ENCODE assay signal across 16 cellular contexts in the genomic region with DNA sequence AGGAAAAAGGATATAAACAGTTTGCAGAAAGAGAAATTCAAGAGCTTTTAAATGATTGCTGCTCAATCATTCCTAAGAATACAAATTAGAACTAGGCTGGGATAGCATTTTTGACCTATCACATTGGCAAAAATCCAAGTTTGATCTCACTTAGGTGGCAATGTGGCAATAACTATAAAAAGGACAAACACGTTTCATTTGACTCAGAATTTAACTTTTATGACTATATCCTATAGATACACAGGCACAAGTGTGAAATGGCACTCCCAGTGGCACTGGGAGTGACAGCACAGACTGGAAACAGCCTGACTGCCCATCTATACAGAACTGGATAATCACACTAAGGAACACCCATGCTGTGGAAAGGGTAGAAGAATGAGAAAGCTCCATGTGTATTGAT. TPM values are rescaled to one million over a fixed set of nuclear protein-coding genes. Genes with fewer than 3 reads are reported as not detected.
DNase-seq lines count a peak whose midpoint lies in the region; ATAC-seq and TF ChIP-seq lines count a peak whose summit lies in the region.
"Had no signal": no experiment of that assay in that cellular context is flagged by ENCODE, and none has a peak within 500 bp of the region (broad histone marks: within the 10 kb centered on the region; RNA-seq: fewer than 3 reads in every experiment).

No MANE protein-coding gene starts in this region.

- H3T11ph ChIP-seq in H9 (ENCODE audit: low read length) = no peak overlapping the region

- H2AFZ ChIP-seq in H9 (ENCODE audit: low read length) (no peak overlapping the region), SK-N-SH (ENCODE audit: low read depth) (no peak overlapping the region)

- no peak overlapping the region for H4K5ac ChIP-seq in H9 (ENCODE audit: insufficient read length, low read depth, low read length)

- no peaks in the 10 kb centered on the region for H3K27me3 ChIP-seq in BE2C
- no peaks in the 10 kb centered on the region for H3K27me3 ChIP-seq in H9 (ENCODE audit: insufficient read depth, low read length)
- no peaks in the 10 kb centered on the region for H3K27me3 ChIP-seq in endodermal cell (ENCODE audit: control insufficient read depth, insufficient read depth, low read length, poor library complexity, severe bottlenecking)
- H3K27me3 ChIP-seq in SK-N-SH (ENCODE audit: insufficient read depth) = no peaks in the 10 kb centered on the region
- H3K27me3 ChIP-seq: Peyer's patch had no signal

- intact Hi-C loops in activated CD8-positive, alpha-beta T cell treated with anti-CD3 and anti-CD28 coated beads for 36 hours (cut with micrococcal nuclease) = no loop called here

- H3K23ac ChIP-seq in H9 (ENCODE audit: insufficient read length, low read depth, low read length) = no peak overlapping the region

- peaks cover 3% of the 10 kb centered on the region for H3K79me2 ChIP-seq in H9 (ENCODE audit: insufficient read depth, low read length)
- H3K79me2 ChIP-seq in SK-N-SH (ENCODE audit: insufficient read depth) = peaks cover 29% of the 10 kb centered on the region; the same call in 1 of the 2 replicates

- H3K27ac ChIP-seq in H9 (ENCODE audit: insufficient read length, low read depth, low read length) (no peak overlapping the region), endodermal cell (ENCODE audit: low read depth, low read length) (no peak overlapping the region), SK-N-SH (ENCODE audit: low read depth in 2 of 2, low read length in 1 of 2) (no peak overlapping the region)
- H3K27ac ChIP-seq: Peyer's patch had no signal

- H2BK12ac ChIP-seq in H9 (ENCODE audit: insufficient read length, low read depth, low read length) = no peak overlapping the region

- H4K91ac ChIP-seq in H9 (ENCODE audit: insufficient read length, low read depth, low read length) = no peak overlapping the region

- no peak overlapping the region for H3K56ac ChIP-seq in H9 (ENCODE audit: insufficient read length, low read depth, low read length)

- H3F3A ChIP-seq in SK-N-SH (replicated peaks; ENCODE audit: insufficient read depth) = no peaks in the 10 kb centered on the region

- H3K9me3 Mint-ChIP-seq in H9 (no peaks in the 10 kb centered on the region), endodermal cell (no peaks in the 10 kb centered on the region)
- H3K9me3 Mint-ChIP-seq in activated CD8-positive, alpha-beta T cell treated with anti-CD3 and anti-CD28 coated beads for 36 hours = peaks cover 13% of the 10 kb centered on the region

- no peak for ATAC-seq in activated CD8-positive, alpha-beta T cell treated with anti-CD3 and anti-CD28 coated beads for 36 hours
- ATAC-seq: stimulated activated naive B cell treated with anti-CD40 and anti-IgM and Interleukin-4, amounts not matched to agents 10 μg/mL and 1 μg/mL and 100 μg/mL, for 72 hours had no signal

- H3K4me3 ChIP-seq in BE2C (ENCODE audit: low read depth, low read length) = no peak overlapping the region
- H3K4me3 ChIP-seq in endodermal cell (ENCODE audit: low read length) = no peak overlapping the region
- no peak overlapping the region for H3K4me3 ChIP-seq in SK-N-SH (ENCODE audit: low read depth in 2 of 2, low read length in 1 of 2)
- H3K4me3 ChIP-seq: Peyer's patch had no signal

- TF ChIP-seq RAD21 in SK-N-SH (IDR thresholded peaks at IDR 0.05; ENCODE audit: low read length) = no peak

- H2BK120ac ChIP-seq in H9 (ENCODE audit: low read depth, low read length, poor library complexity, severe bottlenecking) = no peak overlapping the region

- no peak overlapping the region for H2BK15ac ChIP-seq in H9 (ENCODE audit: low read depth, low read length)

- DNase-seq in BE2C (no peak), H9 (no peak), RKO (ENCODE audit: low spot score) (peak; percentile 57), endodermal cell (no peak), SK-N-SH (no peak), cerebellar cortex (ENCODE audit: low spot score) (no peak), NCI-H2081 treated with DMSO at 0.1 percent for 48 hours (lab: John Stamatoyannopoulos, UW) (no peak)
- no peak for DNase-seq in activated CD8-positive, alpha-beta T cell treated with anti-CD3 and anti-CD28 coated beads for 36 hours
- DNase-seq: activated T-cell treated with anti-CD3 and anti-CD28 coated beads for 4 hours; DMS 273 treated with DMSO at 0.1 percent for 48 hours; mesendoderm; NCI-H1694; NCI-H526; Peyer's patch; stimulated activated naive B cell treated with anti-CD40 and anti-IgM and Interleukin-4, amounts not matched to agents 10 μg/mL and 1 μg/mL and 100 μg/mL, for 72 hours had no signal

- no peak overlapping the region for H2BK5ac ChIP-seq in H9 (ENCODE audit: insufficient read length, low read length)

- no CpG with 5 or more reads among the region's 1 CpG for WGBS in H9 (ENCODE audit: extremely low coverage, insufficient read length, low lambda C conversion rate)
- WGBS in endodermal cell (ENCODE audit: insufficient coverage in 1 of 2, insufficient read length in 1 of 2), 2 experiments = 100% methylated on average over 1 of the region's 1 CpG; no CpG with 5 or more reads in 1 of the 2 experiments
- WGBS in SK-N-SH (ENCODE audit: low lambda C conversion rate) = 94% methylated on average over 1 of the region's 1 CpG

- H3K18ac ChIP-seq in H9 (ENCODE audit: insufficient read length, low read depth, low read length) = no peak overlapping the region

- no peak overlapping the region for H3K4ac ChIP-seq in H9 (ENCODE audit: low read depth, low read length)

- TF ChIP-seq EP300 in SK-N-SH (IDR thresholded peaks at IDR 0.05; ENCODE audit: borderline replicate concordance in 1 of 2, low read depth in 1 of 2, low read length in 1 of 2) = no peak

- H3K4me1 Mint-ChIP-seq in H9 = 0 out of 4 replicates have a peak, but pooled peaks cover 0 to 4% of the 10 kb centered on the region in 2 experiments
- H3K4me1 Mint-ChIP-seq in endodermal cell = no peaks in the 10 kb centered on the region
- peaks cover 8% of the 10 kb centered on the region for H3K4me1 Mint-ChIP-seq in activated CD8-positive, alpha-beta T cell treated with anti-CD3 and anti-CD28 coated beads for 36 hours (ENCODE audit: low read depth)

- POLR2A ChIA-PET in activated CD8-positive, alpha-beta T cell treated with anti-CD3 and anti-CD28 coated beads for 36 hours (lab: Charles Lee) = interaction anchor here (3.2 kb wide), 1 partner anchor 11 kb away, joined by 21 read pairs; the partner anchor contains the start of gene CENPU
- POLR2A ChIA-PET in SK-N-SH (lab: Yijun Ruan, JAX) = interaction anchor here (0.5 kb wide), 1 partner anchor 114 kb away, joined by 3 read pairs; no protein-coding TSS in a partner anchor

- H3K4me3 Mint-ChIP-seq in H9 (no peak overlapping the region), endodermal cell (no peak overlapping the region)
- no peak overlapping the region for H3K4me3 Mint-ChIP-seq in activated CD8-positive, alpha-beta T cell treated with anti-CD3 and anti-CD28 coated beads for 36 hours
- H3K4me3 Mint-ChIP-seq: central memory CD8-positive, alpha-beta T cell; stimulated activated naive B cell treated with anti-CD40 and anti-IgM and Interleukin-4, amounts not matched to agents 10 μg/mL and 1 μg/mL and 100 μg/mL, for 72 hours had no signal

- H2BK20ac ChIP-seq in H9 (ENCODE audit: low read depth, low read length, poor library complexity, severe bottlenecking) = no peak overlapping the region

- no peak overlapping the region for H4K8ac ChIP-seq in H9 (replicated peaks; ENCODE audit: insufficient read length, low read depth, low read length)

- H3K4me2 ChIP-seq in H9 (ENCODE audit: insufficient read depth, insufficient read length, low read length) = no peak overlapping the region
- H3K4me2 ChIP-seq in SK-N-SH = no peak overlapping the region

- no peaks in the 10 kb centered on the region for H3K23me2 ChIP-seq in H9 (ENCODE audit: insufficient read length, low read depth, low read length, poor library complexity, severe bottlenecking)

- H3K36me3 Mint-ChIP-seq in H9 (ENCODE audit: insufficient read depth in 1 of 3, low read depth in 3 of 3) (peaks cover 44 to 88% (median 84%) of the 10 kb centered on the region in 3 experiments), endodermal cell (ENCODE audit: low read depth) (peaks cover 58% of the 10 kb centered on the region)
- H3K36me3 Mint-ChIP-seq in activated CD8-positive, alpha-beta T cell treated with anti-CD3 and anti-CD28 coated beads for 36 hours (ENCODE audit: low read depth) = peaks cover 79% of the 10 kb centered on the region

- H3K9me3 ChIP-seq in BE2C (no peaks in the 10 kb centered on the region), H9 (ENCODE audit: control insufficient read depth, low read depth, low read length) (no peaks in the 10 kb centered on the region), endodermal cell (ENCODE audit: control insufficient read depth, low read length) (no peaks in the 10 kb centered on the region), SK-N-SH (no peaks in the 10 kb centered on the region; the same call in 1 of the 2 replicates)
- H3K9me3 ChIP-seq: Peyer's patch had no signal

- peak; percentile 46 for TF ChIP-seq CTCF in BE2C (IDR thresholded peaks at IDR 0.05; ENCODE audit: low read depth, low read length)
- TF ChIP-seq CTCF in H9 (conservative IDR thresholded peaks at IDR 0.05) = peak; percentile 24; the same call in 1 of the 3 replicates
- TF ChIP-seq CTCF in endodermal cell (conservative IDR thresholded peaks at IDR 0.05) = peak; percentile 39
- no peak for TF ChIP-seq CTCF in activated CD8-positive, alpha-beta T cell treated with anti-CD3 and anti-CD28 coated beads for 36 hours (IDR thresholded peaks at IDR 0.05)
- TF ChIP-seq CTCF in SK-N-SH (IDR thresholded peaks at IDR 0.05) = no peak

- H3K79me1 ChIP-seq in H9 (ENCODE audit: insufficient read depth, low read depth, low read length, poor library complexity, severe bottlenecking) = no peaks in the 10 kb centered on the region

- 0 out of 7 replicates have a peak overlapping the region, but pooled peaks of 1 of the 3 experiments have one; percentile 26 for H3K27ac Mint-ChIP-seq in H9
- no peak overlapping the region for H3K27ac Mint-ChIP-seq in endodermal cell
- no peak overlapping the region for H3K27ac Mint-ChIP-seq in activated CD8-positive, alpha-beta T cell treated with anti-CD3 and anti-CD28 coated beads for 36 hours
- H3K27ac Mint-ChIP-seq: stimulated activated naive B cell treated with anti-CD40 and anti-IgM and Interleukin-4, amounts not matched to agents 10 μg/mL and 1 μg/mL and 100 μg/mL, for 72 hours had no signal

- no peaks in the 10 kb centered on the region for H3K9me2 ChIP-seq in SK-N-SH

- CTCF ChIA-PET in activated CD8-positive, alpha-beta T cell treated with anti-CD3 and anti-CD28 coated beads for 36 hours (lab: Charles Lee) = interaction anchor here (0.7 to 1.5 kb wide), 5 partner anchors 10 to 240 kb away, joined by 3 to 4 read pairs (median 3); partner anchors contain the start of gene CENPU
- CTCF ChIA-PET in SK-N-SH (lab: Yijun Ruan, JAX) = interaction anchor here (2.1 kb wide), 1 partner anchor 10 kb away, joined by 8 read pairs; the partner anchor contains the start of gene CENPU

- H3K14ac ChIP-seq in H9 (ENCODE audit: insufficient read depth, low read length) = no peak overlapping the region

- H3K27me3 Mint-ChIP-seq in H9 (ENCODE audit: low read depth) = no peaks in the 10 kb centered on the region
- no peaks in the 10 kb centered on the region for H3K27me3 Mint-ChIP-seq in endodermal cell (ENCODE audit: insufficient read depth)
- H3K27me3 Mint-ChIP-seq in activated CD8-positive, alpha-beta T cell treated with anti-CD3 and anti-CD28 coated beads for 36 hours = no peaks in the 10 kb centered on the region
- H3K27me3 Mint-ChIP-seq: central memory CD8-positive, alpha-beta T cell; stimulated activated naive B cell treated with anti-CD40 and anti-IgM and Interleukin-4, amounts not matched to agents 10 μg/mL and 1 μg/mL and 100 μg/mL, for 72 hours had no signal

- no peaks in the 10 kb centered on the region for H4K20me1 ChIP-seq in H9 (ENCODE audit: control insufficient read depth, insufficient read depth, insufficient read length)
- no peaks in the 10 kb centered on the region for H4K20me1 ChIP-seq in SK-N-SH (ENCODE audit: insufficient read depth)

- H3K9ac ChIP-seq in H9 (ENCODE audit: extremely low read depth, insufficient read length, low read length) (no peak overlapping the region), endodermal cell (ENCODE audit: extremely low read depth, low read length, poor library complexity, severe bottlenecking) (no peak overlapping the region), SK-N-SH (no peak overlapping the region)

- peaks cover 76% of the 10 kb centered on the region for H3K36me3 ChIP-seq in BE2C
- peaks cover 65% of the 10 kb centered on the region for H3K36me3 ChIP-seq in endodermal cell (ENCODE audit: control insufficient read depth, insufficient read depth, low read length)
- H3K36me3 ChIP-seq in SK-N-SH (replicated peaks in 1 of 2; ENCODE audit: control insufficient read depth in 1 of 2, insufficient read depth in 2 of 2, low read length in 1 of 2) = peaks cover 39 to 52% of the 10 kb centered on the region in 2 experiments
- H3K36me3 ChIP-seq: Peyer's patch had no signal

- no peak overlapping the region for H2AK5ac ChIP-seq in H9 (ENCODE audit: insufficient read length, low read length)

- no peaks in the 10 kb centered on the region for H3K4me1 ChIP-seq in BE2C
- H3K4me1 ChIP-seq in H9 (ENCODE audit: insufficient read depth, low read length) = no peaks in the 10 kb centered on the region
- H3K4me1 ChIP-seq in endodermal cell (ENCODE audit: control insufficient read depth, insufficient read depth, low read length) = no peaks in the 10 kb centered on the region
- no peaks in the 10 kb centered on the region for H3K4me1 ChIP-seq in SK-N-SH (ENCODE audit: control insufficient read depth in 1 of 2, insufficient read depth in 2 of 2, low read depth in 1 of 2, low read length in 1 of 2)
- H3K4me1 ChIP-seq: Peyer's patch had no signal

RNA-seq across cellular contexts. Expression of gene CENPU, which starts 11.1 kb away (rescaled TPM):
- 5.7 TPM for polyA plus RNA-seq in BE2C (2012; ENCODE audit: insufficient read depth, insufficient read length, low read depth)
- total RNA-seq in H9 (2021) (112 and 124 TPM in 2 replicates), endodermal cell (10 to 100 TPM; 69.9 to 96.2 TPM)
- 108 TPM for polyA plus RNA-seq in endodermal cell (2013, experiment 1 of 2)
- polyA plus RNA-seq in endodermal cell (2013, experiment 2 of 2) = 108 TPM
- total RNA-seq in activated CD8-positive, alpha-beta T cell treated with anti-CD3 and anti-CD28 coated beads for 36 hours = 10 to 100 TPM; 49.7 to 53.4 TPM
- 8.7 and 9.6 TPM in 2 replicates for polyA plus RNA-seq in SK-N-SH (2012; rRNA removed)
- 14.4 and 19.1 TPM in 2 replicates for polyA plus RNA-seq in SK-N-SH (2012; cell fraction: cytosol; rRNA removed)
- 3.9 and 8.2 TPM in 2 replicates for polyA plus RNA-seq in SK-N-SH (2012; cell fraction: nucleus; rRNA removed)

Comparison
In these comparisons a context has a peak if more than half of its experiments do, and no peak if none do; other contexts are left out.
1. CTCF ChIP-seq: peak in BE2C (single experiment), H9 (single experiment) and endodermal cell (single experiment); none in activated CD8-positive, alpha-beta T cell treated with anti-CD3 and anti-CD28 coated beads for 36 hours (single experiment) and SK-N-SH (single experiment).